In the genomic region with DNA sequence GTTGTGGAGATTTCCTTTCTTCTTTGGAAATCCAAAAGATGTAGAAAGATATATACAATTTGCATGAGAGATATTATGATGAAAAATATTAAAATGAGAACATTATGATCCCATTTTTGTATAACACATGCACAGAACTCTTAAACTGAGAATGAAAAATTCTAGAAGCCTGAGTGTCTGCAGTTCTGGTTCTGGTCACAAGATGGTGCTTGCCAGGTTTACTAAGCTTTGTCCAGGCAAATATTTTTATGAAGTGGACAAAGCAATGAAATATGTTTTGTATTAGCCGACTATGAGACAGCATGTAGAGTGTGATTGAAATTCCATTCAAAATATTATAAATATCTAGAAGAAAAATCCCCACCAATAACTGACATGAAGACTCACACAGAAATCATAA, we compare ENCODE assay signal across 10 cellular contexts. TPM values are rescaled to one million over a fixed set of nuclear protein-coding genes. Genes with fewer than 3 reads are reported as not detected.
A peak's percentile ranks its signal among the peaks of the same experiment; 100 is the strongest.
DNase-seq lines count a peak whose midpoint lies in the region; ATAC-seq and TF ChIP-seq lines count a peak whose summit lies in the region.
"Had no signal": no experiment of that assay in that cellular context is flagged by ENCODE, and none has a peak within 500 bp of the region (broad histone marks: within the 10 kb centered on the region; RNA-seq: fewer than 3 reads in every experiment).

No MANE protein-coding gene starts in this region.

- no peak for TF ChIP-seq POLR2A in gastrocnemius medialis (IDR thresholded peaks at IDR 0.05)

- H3K27ac ChIP-seq in foreskin keratinocyte (no peak overlapping the region), gastrocnemius medialis (no peak overlapping the region)

- H3K4me3 ChIP-seq in gastrocnemius medialis: no peak overlapping the region

- ATAC-seq in foreskin keratinocyte (peak; percentile 37), gastrocnemius medialis (peak in 1 of 2 donors; percentile 65), HG02642 (IDR thresholded peaks at IDR 0.05; ENCODE audit: poor library complexity, unreplicated experiment) (no peak)

- in situ Hi-C loops in gastrocnemius medialis (cut with MboI; ENCODE audit: low sequenced_read_pairs in 4 of 4): no loop called here

- H3K27me3 ChIP-seq in foreskin keratinocyte (no peaks in the 10 kb centered on the region), gastrocnemius medialis (peaks cover 0 to 4% (median 3%) of the 10 kb centered on the region in 3 donors)

- no peaks in the 10 kb centered on the region for H3K4me1 ChIP-seq in foreskin keratinocyte
- H3K4me1 ChIP-seq in gastrocnemius medialis: no peaks in the 10 kb centered on the region

- DNase-seq in NCI-H1417 (lab: John Stamatoyannopoulos, UW) (peak; percentile 3 to 60 (median 7)), NCI-H1417 treated with DMSO at 0.1 percent for 48 hours (lab: John Stamatoyannopoulos, UW) (no peak), RKO (ENCODE audit: low spot score) (peak; percentile 50), foreskin keratinocyte (peak in 1 of 2 donors; percentile 8), gastrocnemius medialis (no peak), NCI-H226 (no peak)
- DNase-seq in activated naive CD4-positive, alpha-beta T cell (lab: John Stamatoyannopoulos, UW): no peak
- DNase-seq: activated T-cell treated with anti-CD3 and anti-CD28 coated beads for 4 hours; NK-92 treated with Interleukin-12 subunit alpha and Interleukin-12 subunit beta, amount 100 ng/mL, for 24 hours had no signal

- intact Hi-C loops in gastrocnemius medialis (cut with DNase I; ENCODE audit: low total_unique reads): loop anchor here (1.0 to 2.0 kb wide), 2 partner anchors 50 to 226 kb away; no protein-coding TSS in a partner anchor

- TF ChIP-seq CTCF in foreskin keratinocyte (conservative IDR thresholded peaks at IDR 0.05) (peak; percentile 65), gastrocnemius medialis (IDR thresholded peaks at IDR 0.05 in 4 of 5, conservative IDR thresholded peaks at IDR 0.05 in 1 of 5) (peak in 3 of 5 experiments; percentile 48 to 50 (median 50))

- H3K9me3 ChIP-seq in gastrocnemius medialis: no peaks in the 10 kb centered on the region

- H3K36me3 ChIP-seq in gastrocnemius medialis: no peaks in the 10 kb centered on the region

RNA-seq across cellular contexts. Expression of a gene that starts 2.2 kb away (rescaled TPM):
- total RNA-seq in foreskin keratinocyte: 0.03 and 0.07 TPM in 2 replicates
- 0.04 TPM in 1 of 2 replicates, not detected in the other for polyA plus RNA-seq in foreskin keratinocyte
- 1 to 10 TPM; 1.8 to 7.8 (median 3.1) TPM for total RNA-seq in gastrocnemius medialis

Comparison
In these comparisons a context has a peak if more than half of its experiments do, and no peak if none do; other contexts are left out.
1. DNase-seq: peak in NCI-H1417 (3 of 3) and RKO (single experiment); none in NCI-H1417 treated with DMSO at 0.1 percent for 48 hours (single experiment), gastrocnemius medialis (0 of 2), activated naive CD4-positive, alpha-beta T cell (0 of 4) and NCI-H226 (single experiment).